Comparison of ENCODE assay signal across 1 cellular context in genomic region chr10:71236286-71236685, GRCh38.
TF ChIP-seq lines count a peak whose summit lies in the region.

No MANE protein-coding gene starts in this region.

TF ChIP-seq in SK-N-SH, 30 proteins besides CTCF, POLR2A, EP300 and RAD21:
- TF ChIP-seq TEAD4 (IDR thresholded peaks at IDR 0.05; ENCODE audit: borderline replicate concordance, insufficient read depth): no peak
- no peak for TF ChIP-seq SMC3 (IDR thresholded peaks at IDR 0.05; ENCODE audit: low read depth, low read length)
- TF ChIP-seq IRF3 (IDR thresholded peaks at IDR 0.05; ENCODE audit: low read depth, low read length): no peak
- no peak for TF ChIP-seq FOXJ3 (CRISPR knock-in tag; IDR thresholded peaks at IDR 0.05)
- TF ChIP-seq RFX5 (IDR thresholded peaks at IDR 0.05; ENCODE audit: low read length): no peak
- no peak for TF ChIP-seq EZH2phosphoT487 (IDR thresholded peaks at IDR 0.05; ENCODE audit: borderline replicate concordance, low read depth)
- TF ChIP-seq MXI1 (IDR thresholded peaks at IDR 0.05; ENCODE audit: low read depth, low read length): no peak
- no peak for TF ChIP-seq NRF1 (IDR thresholded peaks at IDR 0.05; ENCODE audit: low read depth, low read length)
- no peak for TF ChIP-seq USF2 (IDR thresholded peaks at IDR 0.05; ENCODE audit: borderline replicate concordance, low read depth, low read length)
- TF ChIP-seq NFIC (IDR thresholded peaks at IDR 0.05; ENCODE audit: borderline replicate concordance): no peak
- TF ChIP-seq PBX3 (IDR thresholded peaks at IDR 0.05): no peak
- no peak for TF ChIP-seq GATA2 (CRISPR knock-in tag; IDR thresholded peaks at IDR 0.05)
- TF ChIP-seq YY1 (IDR thresholded peaks at IDR 0.05; ENCODE audit: low read depth): no peak
- TF ChIP-seq JUND (IDR thresholded peaks at IDR 0.05): no peak
